ENCODE assay signal across 16 cellular contexts in the genomic region with DNA sequence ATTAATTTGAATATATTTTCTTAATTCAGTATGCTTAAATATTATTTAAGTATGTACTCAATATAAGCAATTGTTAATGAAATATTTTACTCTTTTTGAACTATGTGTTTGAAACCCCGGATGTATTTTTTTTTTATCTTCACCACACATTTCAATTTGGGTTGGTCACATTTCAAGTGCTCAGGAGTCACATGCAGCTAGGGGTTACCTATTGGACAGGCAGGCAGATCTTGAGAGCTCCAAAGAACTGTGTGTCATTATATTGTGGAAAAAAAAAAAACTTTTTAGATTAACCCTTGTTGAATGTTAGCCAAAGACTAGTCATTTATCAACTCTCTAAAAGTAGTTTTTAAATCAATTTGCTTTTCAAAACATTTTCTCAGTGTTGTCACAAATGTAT. TPM values are rescaled to one million over a fixed set of nuclear protein-coding genes. Genes with fewer than 3 reads are reported as not detected.
DNase-seq lines count a peak whose midpoint lies in the region; ATAC-seq lines count a peak whose summit lies in the region.
"Had no signal": no experiment of that assay in that cellular context is flagged by ENCODE, and none has a peak within 500 bp of the region (broad histone marks: within the 10 kb centered on the region; RNA-seq: fewer than 3 reads in every experiment).

No MANE protein-coding gene starts in this region.

- no peaks in the 10 kb centered on the region for H3K9me3 Mint-ChIP-seq in activated T-cell treated with anti-CD3 and anti-CD28 coated beads, Interleukin-2, amount 50 U/mL, for 4 hours
- peaks cover 3% of the 10 kb centered on the region for H3K9me3 Mint-ChIP-seq in activated naive CD8-positive, alpha-beta T cell treated with anti-CD3 and anti-CD28 coated beads, Interleukin-2, amount 50 U/mL, for 24 hours
- H3K9me3 Mint-ChIP-seq in stimulated activated naive CD8-positive, alpha-beta T cell treated with anti-CD3 and anti-CD28 coated beads, Interleukin-15, Interleukin-2, amounts not matched to agents 100 ng/mL and 50 ng/mL, for 24 hours: no peaks in the 10 kb centered on the region

- H3K27me3 Mint-ChIP-seq in activated T-cell treated with anti-CD3 and anti-CD28 coated beads, Interleukin-2, amount 50 U/mL, for 4 hours (ENCODE audit: low read depth): no peaks in the 10 kb centered on the region
- H3K27me3 Mint-ChIP-seq in activated naive CD8-positive, alpha-beta T cell treated with anti-CD3 and anti-CD28 coated beads, Interleukin-2, amount 50 U/mL, for 24 hours: no peaks in the 10 kb centered on the region
- H3K27me3 Mint-ChIP-seq in stimulated activated naive CD8-positive, alpha-beta T cell treated with anti-CD3 and anti-CD28 coated beads, Interleukin-15, Interleukin-2, amounts not matched to agents 100 ng/mL and 50 ng/mL, for 24 hours: no peaks in the 10 kb centered on the region

- no peak overlapping the region for H3K27ac Mint-ChIP-seq in activated naive CD8-positive, alpha-beta T cell treated with anti-CD3 and anti-CD28 coated beads, Interleukin-2, amount 50 U/mL, for 24 hours
- H3K27ac Mint-ChIP-seq in stimulated activated naive CD8-positive, alpha-beta T cell treated with anti-CD3 and anti-CD28 coated beads, Interleukin-15, Interleukin-2, amounts not matched to agents 100 ng/mL and 50 ng/mL, for 24 hours: no peak overlapping the region

- H3K4me1 Mint-ChIP-seq in activated T-cell treated with anti-CD3 and anti-CD28 coated beads, Interleukin-2, amount 50 U/mL, for 4 hours (ENCODE audit: low read depth): peaks cover 54% of the 10 kb centered on the region
- H3K4me1 Mint-ChIP-seq in activated naive CD8-positive, alpha-beta T cell treated with anti-CD3 and anti-CD28 coated beads, Interleukin-2, amount 50 U/mL, for 24 hours: peaks cover 18% of the 10 kb centered on the region
- no peaks in the 10 kb centered on the region for H3K4me1 Mint-ChIP-seq in stimulated activated naive CD8-positive, alpha-beta T cell treated with anti-CD3 and anti-CD28 coated beads, Interleukin-15, Interleukin-2, amounts not matched to agents 100 ng/mL and 50 ng/mL, for 24 hours (ENCODE audit: low read depth)

- DNase-seq in activated T-cell treated with anti-CD3 and anti-CD28 coated beads, Interleukin-2, amount 50 U/mL, for 4 hours: no peak
- no peak for DNase-seq in activated T-cell treated with anti-CD3 and anti-CD28 coated beads, Interleukin-2, amount 50 U/mL, for 48 hours
- DNase-seq in OCI-M1 (lab: John Stamatoyannopoulos, UW) (peak; percentile 21), mesenteric fat pad (ENCODE audit: low spot score) (no peak), NCI-H748 (lab: John Stamatoyannopoulos, UW; ENCODE audit: unreplicated experiment) (no peak)
- DNase-seq in activated naive CD8-positive, alpha-beta T cell treated with anti-CD3 and anti-CD28 coated beads, Interleukin-2, amount 50 U/mL, for 24 hours: no peak
- DNase-seq: aorta; KBM-7; NCI-H1105; NCI-H748 treated with DMSO at 0.1 percent for 48 hours; psoas muscle; stimulated activated naive CD4-positive, alpha-beta T cell treated with Interleukin-2 at 50 U/mL for 16 hours; uterus had no signal

- ATAC-seq in activated T-cell treated with anti-CD3 and anti-CD28 coated beads, Interleukin-2, amount 50 U/mL, for 4 hours: peak; percentile 36
- ATAC-seq in activated naive CD8-positive, alpha-beta T cell treated with anti-CD3 and anti-CD28 coated beads, Interleukin-2, amount 50 U/mL, for 24 hours: peak; percentile 12
- no peak for ATAC-seq in HG03342 (IDR thresholded peaks at IDR 0.05; ENCODE audit: unreplicated experiment)
- ATAC-seq: psoas muscle had no signal

- peaks cover 39% of the 10 kb centered on the region for H3K36me3 Mint-ChIP-seq in activated T-cell treated with anti-CD3 and anti-CD28 coated beads, Interleukin-2, amount 50 U/mL, for 4 hours (ENCODE audit: insufficient read depth)
- peaks cover 64% of the 10 kb centered on the region for H3K36me3 Mint-ChIP-seq in activated naive CD8-positive, alpha-beta T cell treated with anti-CD3 and anti-CD28 coated beads, Interleukin-2, amount 50 U/mL, for 24 hours (ENCODE audit: low read depth)
- H3K36me3 Mint-ChIP-seq in stimulated activated naive CD8-positive, alpha-beta T cell treated with anti-CD3 and anti-CD28 coated beads, Interleukin-15, Interleukin-2, amounts not matched to agents 100 ng/mL and 50 ng/mL, for 24 hours (ENCODE audit: low read depth): peaks cover 73% of the 10 kb centered on the region

- H3K4me3 Mint-ChIP-seq in activated T-cell treated with anti-CD3 and anti-CD28 coated beads, Interleukin-2, amount 50 U/mL, for 4 hours: peak overlapping the region; percentile 68
- H3K4me3 Mint-ChIP-seq in activated naive CD8-positive, alpha-beta T cell treated with anti-CD3 and anti-CD28 coated beads, Interleukin-2, amount 50 U/mL, for 24 hours: peak overlapping the region; percentile 63
- H3K4me3 Mint-ChIP-seq in stimulated activated naive CD8-positive, alpha-beta T cell treated with anti-CD3 and anti-CD28 coated beads, Interleukin-15, Interleukin-2, amounts not matched to agents 100 ng/mL and 50 ng/mL, for 24 hours: peak overlapping the region; percentile 76

RNA-seq across cellular contexts. Expression of a gene that starts 37.2 kb away (rescaled TPM):
- 100 to 1,000 TPM; 168 to 229 (median 228) TPM for total RNA-seq in activated T-cell treated with anti-CD3 and anti-CD28 coated beads, Interleukin-2, amount 50 U/mL, for 4 hours
- 22.0 TPM for total RNA-seq in mesenteric fat pad
- total RNA-seq: RPMI7951 had no signal
